ENCODE assay signal across 1 cellular context in the genomic region with DNA sequence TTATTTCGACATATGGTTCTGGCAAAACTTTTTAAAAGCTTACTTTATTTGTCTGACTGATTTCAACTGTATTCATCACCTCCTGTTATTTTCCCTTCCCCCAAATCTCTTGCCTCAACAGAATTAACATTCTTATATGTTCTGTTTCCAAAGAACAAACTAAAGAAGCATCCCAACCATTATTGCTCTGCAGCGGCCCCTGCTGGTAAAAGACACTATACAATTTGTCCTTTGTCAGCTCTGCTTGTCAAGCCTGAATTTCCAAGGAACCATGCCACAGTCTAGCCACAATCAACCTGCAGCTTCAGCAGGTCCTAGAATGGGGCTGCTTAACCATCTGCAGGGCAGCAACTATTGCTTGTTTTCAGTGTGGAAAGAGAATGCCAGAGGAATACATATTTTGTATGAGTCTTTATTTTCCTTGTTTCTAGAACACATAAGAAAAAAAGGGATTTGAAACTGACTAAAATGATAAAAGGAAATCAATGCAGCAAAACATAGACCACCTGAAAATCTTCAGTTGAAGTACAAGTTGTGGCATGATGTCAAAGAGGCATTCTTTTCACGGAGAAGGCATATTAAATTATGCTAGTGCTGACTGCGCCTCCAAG.
TF ChIP-seq lines count a peak whose summit lies in the region.

No MANE protein-coding gene starts in this region.

TF ChIP-seq in H1, 55 proteins besides CTCF, POLR2A, EP300 and RAD21 (continued from another document):
- TF ChIP-seq RNF2 (IDR thresholded peaks at IDR 0.05; ENCODE audit: borderline replicate concordance, low read depth, low read length, missing control alignments, poor library complexity, severe bottlenecking) (no peak), RXRA (IDR thresholded peaks at IDR 0.05; ENCODE audit: insufficient read depth, low read depth, low read length) (no peak), CEBPB (IDR thresholded peaks at IDR 0.05; ENCODE audit: low read depth, low read length) (no peak), CREB1 (IDR thresholded peaks at IDR 0.05) (no peak), POLR2AphosphoS5 (IDR thresholded peaks at IDR 0.05; ENCODE audit: low read depth, low read length) (no peak), BRCA1 (IDR thresholded peaks at IDR 0.05; ENCODE audit: low read depth, low read length) (no peak)
- TF ChIP-seq, protein P1, sequence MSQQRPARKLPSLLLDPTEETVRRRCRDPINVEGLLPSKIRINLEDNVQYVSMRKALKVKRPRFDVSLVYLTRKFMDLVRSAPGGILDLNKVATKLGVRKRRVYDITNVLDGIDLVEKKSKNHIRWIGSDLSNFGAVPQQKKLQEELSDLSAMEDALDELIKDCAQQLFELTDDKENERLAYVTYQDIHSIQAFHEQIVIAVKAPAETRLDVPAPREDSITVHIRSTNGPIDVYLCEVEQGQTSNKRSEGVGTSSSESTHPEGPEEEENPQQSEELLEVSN (IDR thresholded peaks at IDR 0.05), result no peak
